Comparison of ENCODE assay signal across 41 cellular contexts in genomic region chr12:52443966-52444365, GRCh38. TPM values are rescaled to one million over a fixed set of nuclear protein-coding genes. Genes with fewer than 3 reads are reported as not detected.
"Had no signal": no experiment of that assay in that cellular context is flagged by ENCODE, and none has a peak within 500 bp of the region (broad histone marks: within the 10 kb centered on the region; RNA-seq: fewer than 3 reads in every experiment).

No MANE protein-coding gene starts in this region.

- H3K4me1 Mint-ChIP-seq: activated CD4-positive, alpha-beta T cell treated with anti-CD3 and anti-CD28 coated beads for 36 hours; activated naive CD4-positive, alpha-beta T cell treated with anti-CD3 and anti-CD28 coated beads, Interleukin-2, amount 50 U/mL, for 24 hours; activated naive CD8-positive, alpha-beta T cell treated with anti-CD3 and anti-CD28 coated beads for 36 hours; activated naive CD8-positive, alpha-beta T cell treated with anti-CD3 and anti-CD28 coated beads, Interleukin-2, amount 50 U/mL, for 24 hours; activated T-helper 17 cell treated with anti-CD3 and anti-CD28 coated beads, Interleukin-2, amount 50 U/mL, for 72 hours had no signal

- H3K9me3 Mint-ChIP-seq: activated CD4-positive, alpha-beta memory T cell treated with anti-CD3 and anti-CD28 coated beads for 36 hours; activated CD4-positive, alpha-beta T cell treated with anti-CD3 and anti-CD28 coated beads, Interleukin-2, amount 10 ng/mL, durations not matched to agents 24 days and 14 days; activated naive CD4-positive, alpha-beta T cell treated with anti-CD3 and anti-CD28 coated beads for 36 hours; activated naive CD4-positive, alpha-beta T cell treated with anti-CD3 and anti-CD28 coated beads, Interleukin-2, amount 50 U/mL, for 24 hours; activated naive CD8-positive, alpha-beta T cell treated with anti-CD3 and anti-CD28 coated beads for 36 hours; activated naive CD8-positive, alpha-beta T cell treated with anti-CD3 and anti-CD28 coated beads, Interleukin-2, amount 50 U/mL, for 24 hours; activated T-cell treated with anti-CD3 and anti-CD28 coated beads, Interleukin-2, amount 50 U/mL, for 72 hours; activated T-helper 17 cell treated with anti-CD3 and anti-CD28 coated beads, Interleukin-2, amount 50 U/mL, for 72 hours; T-helper 2 cell treated with Interferon-gamma antibody and Interleukin-4, amounts not matched to agents 5 μg/mL and 100 μg/mL, for 36 hours had no signal

- H3K36me3 Mint-ChIP-seq: activated CD4-positive, alpha-beta memory T cell treated with anti-CD3 and anti-CD28 coated beads for 36 hours; activated CD8-positive, alpha-beta memory T cell treated with anti-CD3 and anti-CD28 coated beads, Interleukin-2, amount 10 ng/mL, durations not matched to agents 7 days and 5 days; activated naive CD4-positive, alpha-beta T cell treated with anti-CD3 and anti-CD28 coated beads, Interleukin-2, amount 50 U/mL, for 24 hours; activated naive CD8-positive, alpha-beta T cell treated with anti-CD3 and anti-CD28 coated beads for 36 hours had no signal

- H3K36me3 ChIP-seq: adrenal gland, cardiac muscle cell, colonic mucosa, gastroesophageal sphincter, heart right ventricle had no signal

- H3K4me1 ChIP-seq: adrenal gland, body of pancreas, colonic mucosa, gastroesophageal sphincter had no signal

- H3K4me2 ChIP-seq: hepatocyte had no signal

- H3K27me3 ChIP-seq: adrenal gland, body of pancreas, colonic mucosa, hepatocyte had no signal

- H2AFZ ChIP-seq: hepatocyte had no signal

- H3K4me3 Mint-ChIP-seq: activated CD4-positive, alpha-beta memory T cell treated with anti-CD3 and anti-CD28 coated beads for 36 hours; activated CD4-positive, alpha-beta T cell treated with anti-CD3 and anti-CD28 coated beads for 36 hours; activated CD4-positive, alpha-beta T cell treated with anti-CD3 and anti-CD28 coated beads, Interleukin-2, amount 10 ng/mL, durations not matched to agents 24 days and 14 days; activated CD8-positive, alpha-beta memory T cell treated with anti-CD3 and anti-CD28 coated beads, Interleukin-2, amount 10 ng/mL, durations not matched to agents 7 days and 5 days; activated CD8-positive, alpha-beta T cell treated with anti-CD3 and anti-CD28 coated beads, Interleukin-2, amount 10 ng/mL, durations not matched to agents 7 days and 5 days; activated naive CD4-positive, alpha-beta T cell treated with anti-CD3 and anti-CD28 coated beads for 36 hours; activated naive CD4-positive, alpha-beta T cell treated with anti-CD3 and anti-CD28 coated beads, Interleukin-2, amount 50 U/mL, for 24 hours; activated naive CD8-positive, alpha-beta T cell treated with anti-CD3 and anti-CD28 coated beads for 36 hours; activated naive CD8-positive, alpha-beta T cell treated with anti-CD3 and anti-CD28 coated beads, Interleukin-2, amount 50 U/mL, for 24 hours; activated T-cell treated with anti-CD3 and anti-CD28 coated beads, Interleukin-2, amount 50 U/mL, for 72 hours; activated T-helper 17 cell treated with anti-CD3 and anti-CD28 coated beads, Interleukin-2, amount 50 U/mL, for 72 hours; T-helper 17 cell; T-helper 2 cell treated with Interferon-gamma antibody and Interleukin-4, amounts not matched to agents 5 μg/mL and 100 μg/mL, for 36 hours had no signal

- H3K4me3 ChIP-seq: adrenal gland, body of pancreas, cardiac muscle cell, colonic mucosa, gastroesophageal sphincter, heart right ventricle, hepatocyte had no signal

- DNase-seq: activated CD4-positive, alpha-beta memory T cell treated with anti-CD3 and anti-CD28 coated beads for 36 hours; activated CD4-positive, alpha-beta T cell treated with anti-CD3 and anti-CD28 coated beads for 36 hours; activated CD4-positive, alpha-beta T cell treated with anti-CD3 and anti-CD28 coated beads, Interleukin-2, amount 10 ng/mL, durations not matched to agents 24 days and 14 days; activated CD4-positive, CD25-positive, alpha-beta regulatory T cell; activated CD4-positive, CD25-positive, alpha-beta regulatory T cell treated with anti-CD3 and anti-CD28 coated beads, Interleukin-2, amount 50 U/mL, for 72 hours; activated CD8-positive, alpha-beta memory T cell treated with anti-CD3 and anti-CD28 coated beads, Interleukin-2, amount 10 ng/mL, durations not matched to agents 7 days and 5 days; activated CD8-positive, alpha-beta memory T cell treated with anti-CD3 and anti-CD28 coated beads, Interleukin-2, amount 50 U/mL, for 4 hours; activated CD8-positive, alpha-beta T cell treated with anti-CD3 and anti-CD28 coated beads, Interleukin-2, amount 10 ng/mL, durations not matched to agents 7 days and 5 days; activated effector memory CD4-positive, alpha-beta T cell treated with Interleukin-2 at 50 U/mL for 16 hours; activated naive CD4-positive, alpha-beta T cell treated with anti-CD3 and anti-CD28 coated beads for 36 hours; activated naive CD8-positive, alpha-beta T cell treated with anti-CD3 and anti-CD28 coated beads for 36 hours; activated naive CD8-positive, alpha-beta T cell treated with anti-CD3 and anti-CD28 coated beads, Interleukin-2, amount 50 U/mL, for 24 hours; activated T-cell treated with anti-CD3 and anti-CD28 coated beads, Interleukin-2, amount 50 U/mL, for 1 hour; activated T-cell treated with anti-CD3 and anti-CD28 coated beads, Interleukin-2, amount 50 U/mL, for 72 hours; adrenal gland; amygdala; aorta; body of pancreas; central memory CD4-positive, alpha-beta T cell; cerebellar nuclear complex; colonic mucosa; effector CD8-positive, alpha-beta T cell; foreskin melanocyte; heart right ventricle; T-helper 1 cell; T-helper 17 cell; T1000 had no signal

- H3K27ac Mint-ChIP-seq: activated CD4-positive, alpha-beta memory T cell treated with anti-CD3 and anti-CD28 coated beads for 36 hours; activated CD4-positive, alpha-beta T cell treated with anti-CD3 and anti-CD28 coated beads for 36 hours; activated CD4-positive, alpha-beta T cell treated with anti-CD3 and anti-CD28 coated beads, Interleukin-2, amount 10 ng/mL, durations not matched to agents 24 days and 14 days; activated CD8-positive, alpha-beta memory T cell treated with anti-CD3 and anti-CD28 coated beads, Interleukin-2, amount 10 ng/mL, durations not matched to agents 7 days and 5 days; activated CD8-positive, alpha-beta T cell treated with anti-CD3 and anti-CD28 coated beads, Interleukin-2, amount 10 ng/mL, durations not matched to agents 7 days and 5 days; activated naive CD4-positive, alpha-beta T cell treated with anti-CD3 and anti-CD28 coated beads for 36 hours; activated naive CD4-positive, alpha-beta T cell treated with anti-CD3 and anti-CD28 coated beads, Interleukin-2, amount 50 U/mL, for 24 hours; activated naive CD8-positive, alpha-beta T cell treated with anti-CD3 and anti-CD28 coated beads for 36 hours; activated naive CD8-positive, alpha-beta T cell treated with anti-CD3 and anti-CD28 coated beads, Interleukin-2, amount 50 U/mL, for 24 hours; activated T-cell treated with anti-CD3 and anti-CD28 coated beads, Interleukin-2, amount 50 U/mL, for 72 hours; activated T-helper 17 cell treated with anti-CD3 and anti-CD28 coated beads, Interleukin-2, amount 50 U/mL, for 72 hours; T-helper 17 cell; T-helper 2 cell treated with Interferon-gamma antibody and Interleukin-4, amounts not matched to agents 5 μg/mL and 100 μg/mL, for 36 hours had no signal

- H3K9me3 ChIP-seq: adrenal gland, body of pancreas, colonic mucosa, gastroesophageal sphincter, heart right ventricle had no signal

- H3K27ac ChIP-seq: adrenal gland, cardiac muscle cell, colonic mucosa, gastroesophageal sphincter, heart right ventricle, hepatocyte had no signal

- H3K79me2 ChIP-seq: hepatocyte had no signal

RNA-seq across cellular contexts. Expression of gene KRT6B, which starts 8.0 kb away (rescaled TPM):
- total RNA-seq: activated CD4-positive, alpha-beta memory T cell treated with anti-CD3 and anti-CD28 coated beads for 36 hours; activated CD4-positive, alpha-beta T cell treated with anti-CD3 and anti-CD28 coated beads for 36 hours; activated CD4-positive, alpha-beta T cell treated with anti-CD3 and anti-CD28 coated beads, Interleukin-2, amount 10 ng/mL, durations not matched to agents 24 days and 14 days; activated CD8-positive, alpha-beta memory T cell treated with anti-CD3 and anti-CD28 coated beads for 36 hours; activated CD8-positive, alpha-beta memory T cell treated with anti-CD3 and anti-CD28 coated beads, Interleukin-2, amount 10 ng/mL, durations not matched to agents 7 days and 5 days; activated CD8-positive, alpha-beta T cell treated with anti-CD3 and anti-CD28 coated beads, Interleukin-2, amount 10 ng/mL, durations not matched to agents 7 days and 5 days; activated naive CD4-positive, alpha-beta T cell treated with anti-CD3 and anti-CD28 coated beads for 36 hours; activated naive CD8-positive, alpha-beta T cell treated with anti-CD3 and anti-CD28 coated beads for 36 hours; activated T-cell treated with anti-CD3 and anti-CD28 coated beads, Interleukin-2, amount 50 U/mL, for 72 hours; activated T-helper 17 cell treated with anti-CD3 and anti-CD28 coated beads, Interleukin-2, amount 50 U/mL, for 72 hours; aorta; body of pancreas; cardiac muscle cell; dermis microvascular lymphatic vessel endothelial cell; endothelial cell of umbilical vein; epithelial cell of proximal tubule; fibroblast of lung; fibroblast of villous mesenchyme; glomerular endothelial cell; heart right ventricle; hepatocyte; T-helper 17 cell had no signal

RNA-seq across cellular contexts. Expression of gene KRT75, which starts 9.8 kb away (rescaled TPM):
- total RNA-seq: activated CD4-positive, alpha-beta memory T cell treated with anti-CD3 and anti-CD28 coated beads for 36 hours; activated CD4-positive, alpha-beta T cell treated with anti-CD3 and anti-CD28 coated beads for 36 hours; activated CD4-positive, alpha-beta T cell treated with anti-CD3 and anti-CD28 coated beads, Interleukin-2, amount 10 ng/mL, durations not matched to agents 24 days and 14 days; activated CD8-positive, alpha-beta memory T cell treated with anti-CD3 and anti-CD28 coated beads for 36 hours; activated CD8-positive, alpha-beta memory T cell treated with anti-CD3 and anti-CD28 coated beads, Interleukin-2, amount 10 ng/mL, durations not matched to agents 7 days and 5 days; activated CD8-positive, alpha-beta T cell treated with anti-CD3 and anti-CD28 coated beads, Interleukin-2, amount 10 ng/mL, durations not matched to agents 7 days and 5 days; activated naive CD4-positive, alpha-beta T cell treated with anti-CD3 and anti-CD28 coated beads for 36 hours; activated naive CD8-positive, alpha-beta T cell treated with anti-CD3 and anti-CD28 coated beads for 36 hours; activated T-cell treated with anti-CD3 and anti-CD28 coated beads, Interleukin-2, amount 50 U/mL, for 72 hours; activated T-helper 17 cell treated with anti-CD3 and anti-CD28 coated beads, Interleukin-2, amount 50 U/mL, for 72 hours; adrenal gland; aorta; body of pancreas; cardiac muscle cell; dermis microvascular lymphatic vessel endothelial cell; endothelial cell of umbilical vein; epithelial cell of proximal tubule; fibroblast of lung; fibroblast of villous mesenchyme; gastroesophageal sphincter; glomerular endothelial cell; heart right ventricle; hepatocyte; T-helper 17 cell had no signal

RNA-seq across cellular contexts. Expression of gene KRT6C, which starts 29.6 kb away (rescaled TPM):
- total RNA-seq: activated CD4-positive, alpha-beta memory T cell treated with anti-CD3 and anti-CD28 coated beads for 36 hours; activated CD4-positive, alpha-beta T cell treated with anti-CD3 and anti-CD28 coated beads for 36 hours; activated CD4-positive, alpha-beta T cell treated with anti-CD3 and anti-CD28 coated beads, Interleukin-2, amount 10 ng/mL, durations not matched to agents 24 days and 14 days; activated CD8-positive, alpha-beta memory T cell treated with anti-CD3 and anti-CD28 coated beads for 36 hours; activated CD8-positive, alpha-beta memory T cell treated with anti-CD3 and anti-CD28 coated beads, Interleukin-2, amount 10 ng/mL, durations not matched to agents 7 days and 5 days; activated CD8-positive, alpha-beta T cell treated with anti-CD3 and anti-CD28 coated beads, Interleukin-2, amount 10 ng/mL, durations not matched to agents 7 days and 5 days; activated naive CD4-positive, alpha-beta T cell treated with anti-CD3 and anti-CD28 coated beads for 36 hours; activated naive CD8-positive, alpha-beta T cell treated with anti-CD3 and anti-CD28 coated beads for 36 hours; activated T-cell treated with anti-CD3 and anti-CD28 coated beads, Interleukin-2, amount 50 U/mL, for 72 hours; activated T-helper 17 cell treated with anti-CD3 and anti-CD28 coated beads, Interleukin-2, amount 50 U/mL, for 72 hours; aorta; body of pancreas; cardiac muscle cell; colonic mucosa; dermis microvascular lymphatic vessel endothelial cell; endothelial cell of umbilical vein; epithelial cell of proximal tubule; fibroblast of lung; fibroblast of villous mesenchyme; glomerular endothelial cell; heart right ventricle; T-helper 17 cell had no signal

RNA-seq across cellular contexts. Expression of gene KRT82, which starts 37.8 kb away (rescaled TPM):
- total RNA-seq: activated CD4-positive, alpha-beta memory T cell treated with anti-CD3 and anti-CD28 coated beads for 36 hours; activated CD4-positive, alpha-beta T cell treated with anti-CD3 and anti-CD28 coated beads for 36 hours; activated CD4-positive, alpha-beta T cell treated with anti-CD3 and anti-CD28 coated beads, Interleukin-2, amount 10 ng/mL, durations not matched to agents 24 days and 14 days; activated CD8-positive, alpha-beta memory T cell treated with anti-CD3 and anti-CD28 coated beads for 36 hours; activated CD8-positive, alpha-beta memory T cell treated with anti-CD3 and anti-CD28 coated beads, Interleukin-2, amount 10 ng/mL, durations not matched to agents 7 days and 5 days; activated CD8-positive, alpha-beta T cell treated with anti-CD3 and anti-CD28 coated beads, Interleukin-2, amount 10 ng/mL, durations not matched to agents 7 days and 5 days; activated naive CD4-positive, alpha-beta T cell treated with anti-CD3 and anti-CD28 coated beads for 36 hours; activated naive CD8-positive, alpha-beta T cell treated with anti-CD3 and anti-CD28 coated beads for 36 hours; activated T-cell treated with anti-CD3 and anti-CD28 coated beads, Interleukin-2, amount 50 U/mL, for 72 hours; activated T-helper 17 cell treated with anti-CD3 and anti-CD28 coated beads, Interleukin-2, amount 50 U/mL, for 72 hours; adrenal gland; aorta; body of pancreas; cardiac muscle cell; colonic mucosa; dermis microvascular lymphatic vessel endothelial cell; endothelial cell of umbilical vein; epithelial cell of proximal tubule; esophagus mucosa; fibroblast of lung; fibroblast of villous mesenchyme; gastroesophageal sphincter; glomerular endothelial cell; heart right ventricle; hepatocyte; T-helper 17 cell had no signal

RNA-seq across cellular contexts. Expression of gene KRT6A, which starts 49.1 kb away (rescaled TPM):
- total RNA-seq: activated CD4-positive, alpha-beta memory T cell treated with anti-CD3 and anti-CD28 coated beads for 36 hours; activated CD4-positive, alpha-beta T cell treated with anti-CD3 and anti-CD28 coated beads for 36 hours; activated CD4-positive, alpha-beta T cell treated with anti-CD3 and anti-CD28 coated beads, Interleukin-2, amount 10 ng/mL, durations not matched to agents 24 days and 14 days; activated CD8-positive, alpha-beta memory T cell treated with anti-CD3 and anti-CD28 coated beads for 36 hours; activated CD8-positive, alpha-beta memory T cell treated with anti-CD3 and anti-CD28 coated beads, Interleukin-2, amount 10 ng/mL, durations not matched to agents 7 days and 5 days; activated CD8-positive, alpha-beta T cell treated with anti-CD3 and anti-CD28 coated beads, Interleukin-2, amount 10 ng/mL, durations not matched to agents 7 days and 5 days; activated naive CD4-positive, alpha-beta T cell treated with anti-CD3 and anti-CD28 coated beads for 36 hours; activated naive CD8-positive, alpha-beta T cell treated with anti-CD3 and anti-CD28 coated beads for 36 hours; activated T-cell treated with anti-CD3 and anti-CD28 coated beads, Interleukin-2, amount 50 U/mL, for 72 hours; activated T-helper 17 cell treated with anti-CD3 and anti-CD28 coated beads, Interleukin-2, amount 50 U/mL, for 72 hours; aorta; body of pancreas; cardiac muscle cell; colonic mucosa; dermis microvascular lymphatic vessel endothelial cell; epithelial cell of proximal tubule; fibroblast of lung; fibroblast of villous mesenchyme; glomerular endothelial cell; T-helper 17 cell had no signal
